Comparison of ENCODE assay signal across 1 cellular context in the genomic region with DNA sequence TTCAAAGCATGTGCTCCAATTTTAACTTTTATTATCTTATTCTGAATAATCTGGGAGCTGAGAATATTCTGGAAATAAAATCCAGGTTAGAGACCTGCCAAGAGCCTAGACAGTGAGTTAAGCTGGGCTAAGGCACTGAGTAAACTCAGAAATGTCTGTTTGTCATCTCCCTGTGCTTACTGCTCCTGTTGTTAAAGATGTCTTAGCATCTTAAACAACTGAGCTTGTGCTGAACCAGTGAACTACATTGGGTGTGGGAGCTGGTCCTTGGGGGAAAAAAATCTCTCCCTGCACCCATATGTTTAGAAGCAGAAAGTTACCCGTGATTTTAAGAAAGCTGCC.
TF ChIP-seq lines count a peak whose summit lies in the region.

No MANE protein-coding gene starts in this region.

TF ChIP-seq in SK-N-SH treated with all-trans-retinoic acid at 6 μM for 48 hours, 23 proteins besides CTCF, POLR2A, EP300 and RAD21 (continued from another document):
- TF ChIP-seq ZC3H10 (CRISPR knock-in tag; IDR thresholded peaks at IDR 0.05) (no peak), OSR1 (CRISPR knock-in tag; IDR thresholded peaks at IDR 0.05) (no peak), ZNF70 (CRISPR knock-in tag; IDR thresholded peaks at IDR 0.05) (peak; percentile 96), TCF4 (CRISPR knock-in tag; IDR thresholded peaks at IDR 0.05; ENCODE audit: borderline replicate concordance) (no peak), ZFP30 (CRISPR knock-in tag; IDR thresholded peaks at IDR 0.05) (no peak)
